In the genomic region with DNA sequence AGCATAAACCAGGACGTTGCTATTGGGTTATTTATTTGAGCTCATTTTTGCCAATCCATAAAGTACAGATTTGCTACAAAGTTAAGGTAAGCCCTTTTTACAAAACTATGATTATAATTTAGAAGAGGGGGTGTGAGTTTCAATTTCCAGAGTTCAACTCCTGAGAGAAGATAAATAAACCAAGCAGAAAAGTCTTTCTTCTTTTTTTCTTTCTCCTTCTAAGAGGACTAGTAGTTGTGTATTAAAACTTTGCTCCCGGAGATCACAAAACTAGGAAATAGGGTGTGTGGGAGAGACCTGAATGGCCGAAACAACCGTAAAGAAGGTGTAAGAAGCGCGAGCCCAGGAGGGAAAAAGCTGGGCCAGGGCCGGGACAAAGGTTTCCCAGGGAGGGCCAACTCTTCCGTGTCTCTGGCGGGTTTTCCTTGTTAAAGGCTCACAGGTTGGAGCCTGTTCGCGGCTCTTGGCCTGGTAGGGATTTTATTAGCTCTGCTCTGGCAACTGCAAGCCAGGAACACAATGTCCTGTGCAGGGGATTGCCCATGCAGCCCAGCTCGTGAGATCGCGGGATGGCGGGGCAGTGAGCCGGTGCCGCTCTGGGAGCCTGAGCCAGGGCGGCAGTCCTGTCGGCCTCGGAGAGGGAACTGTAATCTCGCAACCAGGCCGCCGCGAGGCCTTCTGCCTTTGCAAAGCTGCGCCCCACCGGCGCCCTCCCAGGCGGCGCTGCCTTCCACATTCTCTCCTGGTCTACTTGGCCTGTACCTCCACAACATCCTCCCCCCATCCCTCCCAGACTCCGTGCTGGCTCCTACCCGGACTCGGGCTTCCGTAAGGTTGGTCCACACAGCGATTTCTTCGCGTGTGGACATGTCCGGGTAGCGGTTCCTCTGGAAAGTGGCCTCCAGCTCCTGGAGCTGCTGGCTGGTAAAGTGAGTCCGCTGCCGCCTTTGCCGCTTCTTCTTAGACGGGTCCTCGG, we compare ENCODE assay signal across 8 cellular contexts. TPM values are rescaled to one million over a fixed set of nuclear protein-coding genes. Genes with fewer than 3 reads are reported as not detected.
A peak's percentile ranks its signal among the peaks of the same experiment; 100 is the strongest.
DNase-seq lines count a peak whose midpoint lies in the region; ATAC-seq, FAIRE-seq and TF ChIP-seq lines count a peak whose summit lies in the region.

No MANE protein-coding gene starts in this region.

- no peaks in the 10 kb centered on the region for H3K9me3 ChIP-seq in iPS-15b (ENCODE audit: control insufficient read depth, insufficient read depth, low read length)

- CTCF ChIA-PET in activated CD4-positive, alpha-beta T cell treated with anti-CD3 and anti-CD28 coated beads for 36 hours (lab: Charles Lee), result interaction anchor here (1.1 kb wide), 1 partner anchor 29 kb away, joined by 4 read pairs; no protein-coding TSS in a partner anchor

- no peak for TF ChIP-seq POLR2A in H54 (IDR thresholded peaks at IDR 0.05; ENCODE audit: low read depth, low read length)

- no peak for ATAC-seq in activated CD4-positive, alpha-beta T cell treated with anti-CD3 and anti-CD28 coated beads for 36 hours
- ATAC-seq in activated T-cell treated with anti-CD3 and anti-CD28 coated beads, Interleukin-2, amount 50 U/mL, for 72 hours (replicated peaks in 1 of 2), result peak; percentile 19 to 25

- H3K4me1 Mint-ChIP-seq in activated CD4-positive, alpha-beta T cell treated with anti-CD3 and anti-CD28 coated beads for 36 hours, result peaks cover 46% of the 10 kb centered on the region
- peaks cover 53% of the 10 kb centered on the region for H3K4me1 Mint-ChIP-seq in activated T-cell treated with anti-CD3 and anti-CD28 coated beads, Interleukin-2, amount 50 U/mL, for 72 hours (ENCODE audit: low read depth)
- peaks cover 51% of the 10 kb centered on the region for H3K4me1 Mint-ChIP-seq in stimulated activated naive CD8-positive, alpha-beta T cell treated with anti-CD3 and anti-CD28 coated beads, Interleukin-15, Interleukin-2, amounts not matched to agents 100 ng/mL and 50 ng/mL, for 24 hours (ENCODE audit: low read depth)

- peaks cover 5% of the 10 kb centered on the region for H3K4me1 ChIP-seq in iPS-15b (ENCODE audit: control insufficient read depth, insufficient read depth, low read length)

- POLR2A ChIA-PET in activated CD4-positive, alpha-beta T cell treated with anti-CD3 and anti-CD28 coated beads for 36 hours (lab: Charles Lee), result interaction anchor here (0.6 kb wide), 1 partner anchor 8 kb away, joined by 3 read pairs; no protein-coding TSS in a partner anchor

- H3K27me3 Mint-ChIP-seq in activated CD4-positive, alpha-beta T cell treated with anti-CD3 and anti-CD28 coated beads for 36 hours, result peaks cover 86% of the 10 kb centered on the region
- peaks cover 91% of the 10 kb centered on the region for H3K27me3 Mint-ChIP-seq in activated T-cell treated with anti-CD3 and anti-CD28 coated beads, Interleukin-2, amount 50 U/mL, for 72 hours (ENCODE audit: low read depth)
- H3K27me3 Mint-ChIP-seq in stimulated activated naive CD8-positive, alpha-beta T cell treated with anti-CD3 and anti-CD28 coated beads, Interleukin-15, Interleukin-2, amounts not matched to agents 100 ng/mL and 50 ng/mL, for 24 hours, result peaks cover 100% of the 10 kb centered on the region

- DNase-seq in activated CD4-positive, alpha-beta T cell treated with anti-CD3 and anti-CD28 coated beads for 36 hours, result peak; percentile 57
- DNase-seq in activated CD4-positive, alpha-beta T cell treated with anti-CD3 and anti-CD28 coated beads, Interleukin-2, amount 50 U/mL, for 4 hours, result no peak
- DNase-seq in activated T-cell treated with anti-CD3 and anti-CD28 coated beads, Interleukin-2, amount 50 U/mL, for 72 hours, result peak; percentile 34 to 38
- no peak for DNase-seq in H54 (ENCODE audit: insufficient read length, low spot score)
- no peak for DNase-seq in stimulated activated CD4-positive, alpha-beta T cell treated with anti-CD3 and anti-CD28 coated beads, Interleukin-2, amount 100 ng/mL, for 24 hours
- no peak for DNase-seq in NOMO-1 treated with DMSO at 0.1 percent for 48 hours (lab: John Stamatoyannopoulos, UW; ENCODE audit: unreplicated experiment)

- H3K9ac ChIP-seq in iPS-15b (ENCODE audit: low read depth, low read length), result no peak overlapping the region

- H3K36me3 ChIP-seq in iPS-15b (ENCODE audit: control insufficient read depth, insufficient read depth, low read length), result no peaks in the 10 kb centered on the region

- intact Hi-C loops in activated CD4-positive, alpha-beta T cell treated with anti-CD3 and anti-CD28 coated beads for 36 hours (cut with DNase I, micrococcal nuclease), result loop anchor here in 1 of 2 experiments (5.0 kb wide), 1 partner anchor 1902 kb away; no protein-coding TSS in a partner anchor

- no peak for FAIRE-seq in H54 (lab: Jason Lieb, UNC)

- H3K27me3 ChIP-seq in iPS-15b (ENCODE audit: control insufficient read depth, insufficient read depth, low read length), result peaks cover 94% of the 10 kb centered on the region

- no peak overlapping the region for H3K27ac Mint-ChIP-seq in activated CD4-positive, alpha-beta T cell treated with anti-CD3 and anti-CD28 coated beads for 36 hours
- peak overlapping the region; percentile 63 for H3K27ac Mint-ChIP-seq in activated T-cell treated with anti-CD3 and anti-CD28 coated beads, Interleukin-2, amount 50 U/mL, for 72 hours
- peak overlapping the region; percentile 45 for H3K27ac Mint-ChIP-seq in stimulated activated naive CD8-positive, alpha-beta T cell treated with anti-CD3 and anti-CD28 coated beads, Interleukin-15, Interleukin-2, amounts not matched to agents 100 ng/mL and 50 ng/mL, for 24 hours

- H3K9me3 Mint-ChIP-seq in activated CD4-positive, alpha-beta T cell treated with anti-CD3 and anti-CD28 coated beads for 36 hours (ENCODE audit: low read depth), result no peaks in the 10 kb centered on the region
- no peaks in the 10 kb centered on the region for H3K9me3 Mint-ChIP-seq in activated T-cell treated with anti-CD3 and anti-CD28 coated beads, Interleukin-2, amount 50 U/mL, for 72 hours
- H3K9me3 Mint-ChIP-seq in stimulated activated naive CD8-positive, alpha-beta T cell treated with anti-CD3 and anti-CD28 coated beads, Interleukin-15, Interleukin-2, amounts not matched to agents 100 ng/mL and 50 ng/mL, for 24 hours, result no peaks in the 10 kb centered on the region

- peak overlapping the region; percentile 23 for H3K4me3 Mint-ChIP-seq in activated CD4-positive, alpha-beta T cell treated with anti-CD3 and anti-CD28 coated beads for 36 hours
- H3K4me3 Mint-ChIP-seq in activated T-cell treated with anti-CD3 and anti-CD28 coated beads, Interleukin-2, amount 50 U/mL, for 72 hours, result peak overlapping the region; percentile 79 to 85
- peak overlapping the region; percentile 2 for H3K4me3 Mint-ChIP-seq in stimulated activated naive CD8-positive, alpha-beta T cell treated with anti-CD3 and anti-CD28 coated beads, Interleukin-15, Interleukin-2, amounts not matched to agents 100 ng/mL and 50 ng/mL, for 24 hours

- peak overlapping the region; percentile 63 for H3K4me3 ChIP-seq in iPS-15b (ENCODE audit: low read depth, low read length)

- peaks cover 6% of the 10 kb centered on the region for H3K36me3 Mint-ChIP-seq in activated CD4-positive, alpha-beta T cell treated with anti-CD3 and anti-CD28 coated beads for 36 hours (ENCODE audit: low read depth)
- peaks cover 3 to 4% of the 10 kb centered on the region in 2 donors for H3K36me3 Mint-ChIP-seq in activated T-cell treated with anti-CD3 and anti-CD28 coated beads, Interleukin-2, amount 50 U/mL, for 72 hours (ENCODE audit: insufficient read depth in 2 of 2)
- H3K36me3 Mint-ChIP-seq in stimulated activated naive CD8-positive, alpha-beta T cell treated with anti-CD3 and anti-CD28 coated beads, Interleukin-15, Interleukin-2, amounts not matched to agents 100 ng/mL and 50 ng/mL, for 24 hours (ENCODE audit: low read depth), result no peaks in the 10 kb centered on the region

RNA-seq across cellular contexts. Expression of a gene that starts 2.2 kb away (rescaled TPM):
- total RNA-seq in activated CD4-positive, alpha-beta T cell treated with anti-CD3 and anti-CD28 coated beads for 36 hours, result under 1 TPM in 1 of 2 experiments, not detected in 1; 0.09 TPM
- total RNA-seq in activated T-cell treated with anti-CD3 and anti-CD28 coated beads, Interleukin-2, amount 50 U/mL, for 72 hours, result under 1 TPM in 1 of 2 donors, not detected in 1; 0.31 TPM

Comparison
In these comparisons a context has a peak if more than half of its experiments do, and no peak if none do; other contexts are left out.
1. DNase-seq: peak in activated CD4-positive, alpha-beta T cell treated with anti-CD3 and anti-CD28 coated beads for 36 hours (single experiment) and activated T-cell treated with anti-CD3 and anti-CD28 coated beads, Interleukin-2, amount 50 U/mL, for 72 hours (2 of 2); none in activated CD4-positive, alpha-beta T cell treated with anti-CD3 and anti-CD28 coated beads, Interleukin-2, amount 50 U/mL, for 4 hours (0 of 2), H54 (single experiment), stimulated activated CD4-positive, alpha-beta T cell treated with anti-CD3 and anti-CD28 coated beads, Interleukin-2, amount 100 ng/mL, for 24 hours (0 of 2) and NOMO-1 treated with DMSO at 0.1 percent for 48 hours (single experiment).
2. H3K4me3 Mint-ChIP-seq: peak in every context shown above with its lines; median percentile 82 in activated T-cell treated with anti-CD3 and anti-CD28 coated beads, Interleukin-2, amount 50 U/mL, for 72 hours; 23 in activated CD4-positive, alpha-beta T cell treated with anti-CD3 and anti-CD28 coated beads for 36 hours; 2 in stimulated activated naive CD8-positive, alpha-beta T cell treated with anti-CD3 and anti-CD28 coated beads, Interleukin-15, Interleukin-2, amounts not matched to agents 100 ng/mL and 50 ng/mL, for 24 hours.